21 cellular contexts compared by ENCODE assay signal in genomic region chr1:59126361-59126760, GRCh38.
"Had no signal": no experiment of that assay in that cellular context is flagged by ENCODE, and none has a peak within 500 bp of the region (broad histone marks: within the 10 kb centered on the region; RNA-seq: fewer than 3 reads in every experiment).

No MANE protein-coding gene starts in this region.

- FAIRE-seq: colon, kidney had no signal

- H3K27ac Mint-ChIP-seq: activated B cell treated with CpG ODN at 0.5 μM for 24 hours; activated CD4-positive, alpha-beta memory T cell treated with anti-CD3 and anti-CD28 coated beads for 36 hours; activated T-helper 17 cell treated with anti-CD3 and anti-CD28 coated beads, Interleukin-2, amount 50 U/mL, for 72 hours; neural progenitor cell had no signal

- H2AFZ ChIP-seq: neural progenitor cell had no signal

- DNase-seq: activated B cell treated with CpG ODN at 0.5 μM for 24 hours; activated CD4-positive, alpha-beta T cell treated with anti-CD3 and anti-CD28 coated beads for 4 hours; activated naive CD4-positive, alpha-beta T cell treated with Interleukin-2 at 50 U/mL for 16 hours; dorsolateral prefrontal cortex; foreskin melanocyte; head of caudate nucleus; kidney; midbrain; stimulated activated naive CD8-positive, alpha-beta T cell treated with anti-CD3 and anti-CD28 coated beads, Interleukin-15, Interleukin-2, amounts not matched to agents 100 U/mL and 50 U/mL, for 24 hours; substantia nigra; tibial artery had no signal

- H3K27me3 Mint-ChIP-seq: activated B cell treated with CpG ODN at 0.5 μM for 24 hours had no signal

- H3K9me3 Mint-ChIP-seq: activated B cell treated with CpG ODN at 0.5 μM for 24 hours; activated CD4-positive, alpha-beta memory T cell treated with anti-CD3 and anti-CD28 coated beads for 36 hours; activated T-helper 17 cell treated with anti-CD3 and anti-CD28 coated beads, Interleukin-2, amount 50 U/mL, for 72 hours had no signal

- H3K9me3 ChIP-seq: ascending aorta, prostate gland, right atrium auricular region, tibial artery had no signal

- H3K4me3 ChIP-seq: ascending aorta, cardiac muscle cell, dorsolateral prefrontal cortex, lung, neural progenitor cell, prostate gland, right atrium auricular region, tibial artery had no signal

- H3K36me3 Mint-ChIP-seq: activated CD4-positive, alpha-beta memory T cell treated with anti-CD3 and anti-CD28 coated beads for 36 hours; neural progenitor cell had no signal

- H3K4me3 Mint-ChIP-seq: activated B cell treated with CpG ODN at 0.5 μM for 24 hours; activated CD4-positive, alpha-beta memory T cell treated with anti-CD3 and anti-CD28 coated beads for 36 hours; activated T-helper 17 cell treated with anti-CD3 and anti-CD28 coated beads, Interleukin-2, amount 50 U/mL, for 72 hours; neural progenitor cell had no signal

- H3K36me3 ChIP-seq: ascending aorta, cardiac muscle cell, neural progenitor cell, prostate gland, right atrium auricular region, tibial artery had no signal

- H3K4me2 ChIP-seq: neural progenitor cell had no signal

- ATAC-seq: left lobe of liver had no signal

- H3K27me3 ChIP-seq: ascending aorta, cardiac muscle cell, neural progenitor cell, right atrium auricular region, tibial artery had no signal

- H3K4me1 Mint-ChIP-seq: activated B cell treated with CpG ODN at 0.5 μM for 24 hours had no signal

- H3K9ac ChIP-seq: neural progenitor cell had no signal

- H3K4me1 ChIP-seq: ascending aorta, prostate gland, right atrium auricular region had no signal

- H3K27ac ChIP-seq: ascending aorta, cardiac muscle cell, dorsolateral prefrontal cortex, neural progenitor cell, prostate gland, right atrium auricular region, tibial artery had no signal
